1 cellular context compared by ENCODE assay signal in genomic region chr2:74856004-74856578, GRCh38.
TF ChIP-seq lines count a peak whose summit lies in the region.

No MANE protein-coding gene starts in this region.

TF ChIP-seq in HepG2, 621 proteins besides CTCF, POLR2A, EP300 and RAD21 (continued from another document and continues in another):
- TF ChIP-seq, protein P1, sequence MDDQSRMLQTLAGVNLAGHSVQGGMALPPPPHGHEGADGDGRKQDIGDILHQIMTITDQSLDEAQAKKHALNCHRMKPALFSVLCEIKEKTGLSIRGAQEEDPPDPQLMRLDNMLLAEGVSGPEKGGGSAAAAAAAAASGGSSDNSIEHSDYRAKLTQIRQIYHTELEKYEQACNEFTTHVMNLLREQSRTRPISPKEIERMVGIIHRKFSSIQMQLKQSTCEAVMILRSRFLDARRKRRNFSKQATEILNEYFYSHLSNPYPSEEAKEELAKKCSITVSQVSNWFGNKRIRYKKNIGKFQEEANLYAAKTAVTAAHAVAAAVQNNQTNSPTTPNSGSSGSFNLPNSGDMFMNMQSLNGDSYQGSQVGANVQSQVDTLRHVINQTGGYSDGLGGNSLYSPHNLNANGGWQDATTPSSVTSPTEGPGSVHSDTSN (CRISPR knock-in tag; IDR thresholded peaks at IDR 0.05; ENCODE audit: borderline replicate concordance) = no peak
- TF ChIP-seq MAFG (CRISPR knock-in tag; IDR thresholded peaks at IDR 0.05) (no peak), NFYC (CRISPR knock-in tag; IDR thresholded peaks at IDR 0.05) (no peak), FOXP1 (IDR thresholded peaks at IDR 0.05) (no peak), FOXP1 (CRISPR knock-in tag; IDR thresholded peaks at IDR 0.05) (peak; percentile 92), ZNF740 (CRISPR knock-in tag; IDR thresholded peaks at IDR 0.05) (no peak), PHF21A (CRISPR knock-in tag; IDR thresholded peaks at IDR 0.05) (peak; percentile 76; the same call in 1 of the 2 replicates), KDM1A (CRISPR knock-in tag; IDR thresholded peaks at IDR 0.05) (no peak), POGK (CRISPR knock-in tag; conservative IDR thresholded peaks at IDR 0.05) (peak; percentile 68; the same call in 1 of the 2 replicates), ZBTB38 (CRISPR knock-in tag; IDR thresholded peaks at IDR 0.05) (0 out of 2 replicates have a peak, but pooled peaks have one; percentile 59), ZNF224 (CRISPR knock-in tag; IDR thresholded peaks at IDR 0.05) (no peak), ZBTB43 (CRISPR knock-in tag; conservative IDR thresholded peaks at IDR 0.05) (0 out of 2 replicates have a peak, but pooled peaks have one; percentile 26), NFIC (IDR thresholded peaks at IDR 0.05; ENCODE audit: low read length) (peak; percentile 72), RBAK (CRISPR knock-in tag; IDR thresholded peaks at IDR 0.05) (no peak), HIC2 (CRISPR knock-in tag; IDR thresholded peaks at IDR 0.05; ENCODE audit: low read depth) (0 out of 2 replicates have a peak, but pooled peaks have one; percentile 56), ZFY (CRISPR knock-in tag; IDR thresholded peaks at IDR 0.05) (peak; percentile 59), MXD4 (CRISPR knock-in tag; IDR thresholded peaks at IDR 0.05) (peak; percentile 62; the same call in 1 of the 2 replicates), ZSCAN25 (CRISPR knock-in tag; IDR thresholded peaks at IDR 0.05) (peak; percentile 87), ZBTB21 (CRISPR knock-in tag; IDR thresholded peaks at IDR 0.05) (0 out of 2 replicates have a peak, but pooled peaks have one; percentile 34), ZNF253 (CRISPR knock-in tag; IDR thresholded peaks at IDR 0.05; ENCODE audit: borderline replicate concordance) (peak; percentile 44; the same call in 1 of the 2 replicates), POLR2AphosphoS2 (IDR thresholded peaks at IDR 0.05; ENCODE audit: low read depth, low read length) (no peak), PITX1 (CRISPR knock-in tag; IDR thresholded peaks at IDR 0.05) (peak; percentile 84; the same call in 1 of the 2 replicates), HINFP (CRISPR knock-in tag; IDR thresholded peaks at IDR 0.05; ENCODE audit: low read depth) (peak; percentile 44; the same call in 1 of the 2 replicates), ZNF564 (CRISPR knock-in tag; IDR thresholded peaks at IDR 0.05) (peak; percentile 78), SP2 (CRISPR knock-in tag; IDR thresholded peaks at IDR 0.05) (no peak), TMF1 (CRISPR knock-in tag; IDR thresholded peaks at IDR 0.05; ENCODE audit: low read depth) (0 out of 2 replicates have a peak, but pooled peaks have one; percentile 45), ZNF773 (CRISPR knock-in tag; IDR thresholded peaks at IDR 0.05; ENCODE audit: borderline replicate concordance) (no peak), ZNF367 (CRISPR knock-in tag; IDR thresholded peaks at IDR 0.05; ENCODE audit: borderline replicate concordance) (no peak), EHMT2 (IDR thresholded peaks at IDR 0.05; ENCODE audit: borderline replicate concordance, low read depth, low read length) (no peak), MIER3 (CRISPR knock-in tag; IDR thresholded peaks at IDR 0.05; ENCODE audit: borderline replicate concordance) (peak; percentile 86; the same call in 1 of the 2 replicates), PBX2 (CRISPR knock-in tag; IDR thresholded peaks at IDR 0.05) (peak; percentile 76), ZNF263 (CRISPR knock-in tag; IDR thresholded peaks at IDR 0.05) (peak; percentile 7; the same call in 1 of the 2 replicates), ZNF430 (CRISPR knock-in tag; IDR thresholded peaks at IDR 0.05) (peak; percentile 78), ZNF790 (CRISPR knock-in tag; IDR thresholded peaks at IDR 0.05; ENCODE audit: borderline replicate concordance) (peak; percentile 45; the same call in 1 of the 2 replicates), KLF9 (CRISPR knock-in tag; IDR thresholded peaks at IDR 0.05; ENCODE audit: low read depth) (peak; percentile 96; the same call in 1 of the 2 replicates), PHF8 (CRISPR knock-in tag; IDR thresholded peaks at IDR 0.05) (no peak), ZXDC (CRISPR knock-in tag; IDR thresholded peaks at IDR 0.05) (peak; percentile 31; the same call in 1 of the 2 replicates), ELF1 (CRISPR knock-in tag; IDR thresholded peaks at IDR 0.05) (peak; percentile 15; the same call in 1 of the 2 replicates)
- TF ChIP-seq, protein P2, sequence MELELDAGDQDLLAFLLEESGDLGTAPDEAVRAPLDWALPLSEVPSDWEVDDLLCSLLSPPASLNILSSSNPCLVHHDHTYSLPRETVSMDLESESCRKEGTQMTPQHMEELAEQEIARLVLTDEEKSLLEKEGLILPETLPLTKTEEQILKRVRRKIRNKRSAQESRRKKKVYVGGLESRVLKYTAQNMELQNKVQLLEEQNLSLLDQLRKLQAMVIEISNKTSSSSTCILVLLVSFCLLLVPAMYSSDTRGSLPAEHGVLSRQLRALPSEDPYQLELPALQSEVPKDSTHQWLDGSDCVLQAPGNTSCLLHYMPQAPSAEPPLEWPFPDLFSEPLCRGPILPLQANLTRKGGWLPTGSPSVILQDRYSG (CRISPR knock-in tag; IDR thresholded peaks at IDR 0.05) = no peak
- TF ChIP-seq, protein P3, sequence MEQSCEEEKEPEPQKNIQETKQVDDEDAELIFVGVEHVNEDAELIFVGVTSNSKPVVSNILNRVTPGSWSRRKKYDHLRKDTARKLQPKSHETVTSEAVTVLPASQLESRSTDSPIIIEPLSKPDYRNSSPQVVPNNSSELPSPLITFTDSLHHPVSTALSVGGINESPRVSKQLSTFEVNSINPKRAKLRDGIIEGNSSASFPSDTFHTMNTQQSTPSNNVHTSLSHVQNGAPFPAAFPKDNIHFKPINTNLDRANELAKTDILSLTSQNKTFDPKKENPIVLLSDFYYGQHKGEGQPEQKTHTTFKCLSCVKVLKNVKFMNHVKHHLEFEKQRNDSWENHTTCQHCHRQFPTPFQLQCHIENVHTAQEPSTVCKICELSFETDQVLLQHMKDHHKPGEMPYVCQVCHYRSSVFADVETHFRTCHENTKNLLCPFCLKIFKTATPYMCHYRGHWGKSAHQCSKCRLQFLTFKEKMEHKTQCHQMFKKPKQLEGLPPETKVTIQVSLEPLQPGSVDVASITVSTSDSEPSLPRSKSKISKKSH (CRISPR knock-in tag; IDR thresholded peaks at IDR 0.05; ENCODE audit: borderline replicate concordance) = no peak
- TF ChIP-seq, protein P4, sequence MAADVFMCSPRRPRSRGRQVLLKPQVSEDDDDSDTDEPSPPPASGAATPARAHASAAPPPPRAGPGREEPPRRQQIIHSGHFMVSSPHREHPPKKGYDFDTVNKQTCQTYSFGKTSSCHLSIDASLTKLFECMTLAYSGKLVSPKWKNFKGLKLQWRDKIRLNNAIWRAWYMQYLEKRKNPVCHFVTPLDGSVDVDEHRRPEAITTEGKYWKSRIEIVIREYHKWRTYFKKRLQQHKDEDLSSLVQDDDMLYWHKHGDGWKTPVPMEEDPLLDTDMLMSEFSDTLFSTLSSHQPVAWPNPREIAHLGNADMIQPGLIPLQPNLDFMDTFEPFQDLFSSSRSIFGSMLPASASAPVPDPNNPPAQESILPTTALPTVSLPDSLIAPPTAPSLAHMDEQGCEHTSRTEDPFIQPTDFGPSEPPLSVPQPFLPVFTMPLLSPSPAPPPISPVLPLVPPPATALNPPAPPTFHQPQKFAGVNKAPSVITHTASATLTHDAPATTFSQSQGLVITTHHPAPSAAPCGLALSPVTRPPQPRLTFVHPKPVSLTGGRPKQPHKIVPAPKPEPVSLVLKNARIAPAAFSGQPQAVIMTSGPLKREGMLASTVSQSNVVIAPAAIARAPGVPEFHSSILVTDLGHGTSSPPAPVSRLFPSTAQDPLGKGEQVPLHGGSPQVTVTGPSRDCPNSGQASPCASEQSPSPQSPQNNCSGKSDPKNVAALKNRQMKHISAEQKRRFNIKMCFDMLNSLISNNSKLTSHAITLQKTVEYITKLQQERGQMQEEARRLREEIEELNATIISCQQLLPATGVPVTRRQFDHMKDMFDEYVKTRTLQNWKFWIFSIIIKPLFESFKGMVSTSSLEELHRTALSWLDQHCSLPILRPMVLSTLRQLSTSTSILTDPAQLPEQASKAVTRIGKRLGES (CRISPR knock-in tag; IDR thresholded peaks at IDR 0.05; ENCODE audit: borderline replicate concordance) = peak; percentile 40; the same call in 1 of the 2 replicates
- TF ChIP-seq, protein P5, sequence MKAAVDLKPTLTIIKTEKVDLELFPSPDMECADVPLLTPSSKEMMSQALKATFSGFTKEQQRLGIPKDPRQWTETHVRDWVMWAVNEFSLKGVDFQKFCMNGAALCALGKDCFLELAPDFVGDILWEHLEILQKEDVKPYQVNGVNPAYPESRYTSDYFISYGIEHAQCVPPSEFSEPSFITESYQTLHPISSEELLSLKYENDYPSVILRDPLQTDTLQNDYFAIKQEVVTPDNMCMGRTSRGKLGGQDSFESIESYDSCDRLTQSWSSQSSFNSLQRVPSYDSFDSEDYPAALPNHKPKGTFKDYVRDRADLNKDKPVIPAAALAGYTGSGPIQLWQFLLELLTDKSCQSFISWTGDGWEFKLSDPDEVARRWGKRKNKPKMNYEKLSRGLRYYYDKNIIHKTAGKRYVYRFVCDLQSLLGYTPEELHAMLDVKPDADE (CRISPR knock-in tag; IDR thresholded peaks at IDR 0.05) = no peak
